In the genomic region with DNA sequence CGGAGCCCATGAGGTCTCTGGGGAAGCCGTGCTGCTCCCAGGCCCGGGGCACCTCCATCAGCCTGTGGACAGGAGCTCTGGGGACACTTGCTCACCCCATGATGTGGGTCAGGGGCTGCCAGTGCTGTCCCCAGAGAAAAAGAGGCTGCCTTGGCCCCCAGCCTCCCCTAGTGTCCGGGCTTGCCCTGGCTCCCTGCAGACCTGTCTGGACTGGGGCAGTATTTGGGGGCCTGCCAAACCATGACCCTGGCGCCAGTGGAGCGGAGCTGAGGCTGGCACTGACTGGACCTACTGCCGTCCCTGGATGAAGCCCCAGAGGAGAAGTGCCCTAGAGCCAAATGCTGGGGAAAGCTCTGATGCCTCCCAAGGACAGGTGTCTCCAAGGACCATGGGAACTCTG, we compare ENCODE assay signal across 22 cellular contexts. TPM values are rescaled to one million over a fixed set of nuclear protein-coding genes. Genes with fewer than 3 reads are reported as not detected.
DNase-seq lines count a peak whose midpoint lies in the region; ATAC-seq and TF ChIP-seq lines count a peak whose summit lies in the region.
"Had no signal": no experiment of that assay in that cellular context is flagged by ENCODE, and none has a peak within 500 bp of the region (broad histone marks: within the 10 kb centered on the region; RNA-seq: fewer than 3 reads in every experiment).

No MANE protein-coding gene starts in this region.

- H3K9me3 Mint-ChIP-seq in natural killer cell: no peaks in the 10 kb centered on the region
- H3K9me3 Mint-ChIP-seq: activated CD8-positive, alpha-beta T cell treated with anti-CD3 and anti-CD28 coated beads for 36 hours; naive thymus-derived CD4-positive, alpha-beta T cell had no signal

- no peaks in the 10 kb centered on the region for H3K27me3 Mint-ChIP-seq in natural killer cell (ENCODE audit: low read depth in 2 of 2)
- H3K27me3 Mint-ChIP-seq: activated CD8-positive, alpha-beta T cell treated with anti-CD3 and anti-CD28 coated beads for 36 hours; naive thymus-derived CD4-positive, alpha-beta T cell had no signal

- in situ Hi-C loops in G401 (cut with HindIII; ENCODE audit: low sequenced_read_pairs): no loop called here

- no peak overlapping the region for H3K4me3 ChIP-seq in right atrium auricular region
- H3K4me3 ChIP-seq: BLaER1 treated with 17β-estradiol and CSF1 and Interleukin-3, amounts not matched to agents 10 nM and 100 nM; cardiac muscle cell; testis had no signal

- intact Hi-C loops in posterior cingulate gyrus (cut with DNase I) (loop anchor here (10.0 kb wide), 1 partner anchor 280 kb away; no protein-coding TSS in a partner anchor), natural killer cell (cut with micrococcal nuclease) (no loop called here)

- H3K27me3 ChIP-seq in right atrium auricular region: no peaks in the 10 kb centered on the region
- H3K27me3 ChIP-seq: BLaER1 treated with 17β-estradiol and CSF1 and Interleukin-3, amounts not matched to agents 10 nM and 100 nM; cardiac muscle cell; testis had no signal

- H3K27ac Mint-ChIP-seq in natural killer cell: no peak overlapping the region
- H3K27ac Mint-ChIP-seq: activated CD8-positive, alpha-beta T cell treated with anti-CD3 and anti-CD28 coated beads for 36 hours; naive thymus-derived CD4-positive, alpha-beta T cell had no signal

- DNase-seq in G401 (ENCODE audit: low spot score) (peak; percentile 94), cerebellar cortex (ENCODE audit: low spot score) (peak; percentile 91), right atrium auricular region (ENCODE audit: low spot score) (no peak), posterior cingulate gyrus (peak; percentile 39 to 93 (median 66)), natural killer cell (no peak)
- DNase-seq: ACHN; activated CD4-positive, CD25-positive, alpha-beta regulatory T cell; activated CD8-positive, alpha-beta T cell treated with anti-CD3 and anti-CD28 coated beads for 36 hours; activated naive CD4-positive, alpha-beta T cell; activated T-cell treated with anti-CD3 and anti-CD28 coated beads for 4 hours; IMR-90; naive thymus-derived CD4-positive, alpha-beta T cell; NCI-H526 treated with DMSO at 0.1 percent for 48 hours; SHP77; stimulated activated CD4-positive, alpha-beta T cell treated with anti-CD3 and anti-CD28 coated beads, Interleukin-1b, Interleukin-23, amount 100 ng/mL, for 48 hours; testis had no signal

- H3K4me1 Mint-ChIP-seq in natural killer cell: no peaks in the 10 kb centered on the region
- H3K4me1 Mint-ChIP-seq: naive thymus-derived CD4-positive, alpha-beta T cell had no signal

- no peaks in the 10 kb centered on the region for H3K9me3 ChIP-seq in right atrium auricular region
- H3K9me3 ChIP-seq: BLaER1 treated with 17β-estradiol and CSF1 and Interleukin-3, amounts not matched to agents 10 nM and 100 nM; testis had no signal

- no peak for ATAC-seq in HG02623 (IDR thresholded peaks at IDR 0.05; ENCODE audit: unreplicated experiment)
- no peak for ATAC-seq in natural killer cell
- no peak for ATAC-seq in GM18511 (IDR thresholded peaks at IDR 0.05; ENCODE audit: unreplicated experiment)
- no peak for ATAC-seq in HG03139 (IDR thresholded peaks at IDR 0.05; ENCODE audit: unreplicated experiment)
- ATAC-seq: activated CD8-positive, alpha-beta T cell treated with anti-CD3 and anti-CD28 coated beads for 36 hours; naive thymus-derived CD4-positive, alpha-beta T cell had no signal

- H3K36me3 Mint-ChIP-seq in natural killer cell: no peaks in the 10 kb centered on the region

- TF ChIP-seq CTCF in right atrium auricular region (IDR thresholded peaks at IDR 0.05): no peak
- no peak for TF ChIP-seq CTCF in natural killer cell (IDR thresholded peaks at IDR 0.05)

- peaks cover 26% of the 10 kb centered on the region for H3K36me3 ChIP-seq in right atrium auricular region

- peaks cover 0 to 37% of the 10 kb centered on the region in 2 donors for H3K4me1 ChIP-seq in right atrium auricular region
- H3K4me1 ChIP-seq: BLaER1 treated with 17β-estradiol and CSF1 and Interleukin-3, amounts not matched to agents 10 nM and 100 nM; testis had no signal

- H3K27ac ChIP-seq in right atrium auricular region: peak overlapping the region; percentile 58 to 74
- H3K27ac ChIP-seq: BLaER1 treated with 17β-estradiol and CSF1 and Interleukin-3, amounts not matched to agents 10 nM and 100 nM; cardiac muscle cell; parathyroid adenoma; testis had no signal

- H3K4me3 Mint-ChIP-seq in natural killer cell: no peak overlapping the region
- H3K4me3 Mint-ChIP-seq: activated CD8-positive, alpha-beta T cell treated with anti-CD3 and anti-CD28 coated beads for 36 hours; naive thymus-derived CD4-positive, alpha-beta T cell had no signal

RNA-seq across cellular contexts. Expression of gene ELAVL1, which starts 30.4 kb away (rescaled TPM):
- total RNA-seq in G401 (2014; rRNA removed; shearing (Covaris generic)): 83.9 and 102 TPM in 2 replicates
- total RNA-seq in right atrium auricular region (10 to 100 TPM; 31.0 to 37.4 TPM), natural killer cell (10 to 100 TPM; 36.9 to 43.9 (median 43.8) TPM)

RNA-seq across cellular contexts. Expression of gene TIMM44, which starts 31.6 kb away (rescaled TPM):
- total RNA-seq in G401 (2014; rRNA removed; shearing (Covaris generic)): 100 and 168 TPM in 2 replicates
- 10 to 100 TPM; 49.1 to 64.1 TPM for total RNA-seq in right atrium auricular region
- total RNA-seq in natural killer cell: 100 to 1,000 TPM in 1 of 3 donors, 10 to 100 TPM in 2; 83.3 to 116 (median 89.4) TPM

RNA-seq across cellular contexts. Expression of gene CTXN1, which starts 49.1 kb away (rescaled TPM):
- total RNA-seq in G401 (2014; rRNA removed; shearing (Covaris generic)): 27.0 and 27.3 TPM in 2 replicates
- 1 to 10 TPM; 1.7 to 4.2 TPM for total RNA-seq in right atrium auricular region
- total RNA-seq in natural killer cell: under 1 TPM in 1 of 3 donors, not detected in 2; 0.39 TPM

RNA-seq across cellular contexts. Expression of gene SNAPC2, which starts 54.9 kb away (rescaled TPM):
- 35.1 and 37.8 TPM in 2 replicates for total RNA-seq in G401 (2014; rRNA removed; shearing (Covaris generic))
- total RNA-seq in right atrium auricular region (10 to 100 TPM; 14.1 to 16.5 TPM), natural killer cell (10 to 100 TPM; 22.1 to 32.4 (median 27.1) TPM)

Comparison
In these comparisons a context has a peak if more than half of its experiments do, and no peak if none do; other contexts are left out.
1. DNase-seq: peak in G401 (single experiment), cerebellar cortex (single experiment) and posterior cingulate gyrus (10 of 10); none in right atrium auricular region (single experiment) and natural killer cell (single experiment).